35 cellular contexts compared by ENCODE assay signal in the genomic region with DNA sequence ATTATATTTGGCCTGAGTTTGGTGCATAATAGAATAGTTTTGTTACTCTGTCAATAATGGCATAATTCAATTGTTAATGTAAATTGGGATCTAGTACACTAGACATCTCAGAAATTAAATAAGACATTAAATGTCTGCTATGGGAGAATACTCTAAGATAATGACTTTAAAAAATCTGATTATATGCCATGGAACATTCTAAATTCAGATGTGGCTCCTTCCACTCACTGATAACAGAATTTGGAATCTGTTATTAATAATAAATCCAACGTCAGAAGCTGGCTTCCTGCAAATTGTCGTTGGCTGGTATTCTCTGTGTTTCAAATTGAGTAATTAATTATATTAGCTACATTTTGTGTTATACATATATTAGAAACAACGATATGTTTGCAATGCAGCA.
"Had no signal": no experiment of that assay in that cellular context is flagged by ENCODE, and none has a peak within 500 bp of the region (broad histone marks: within the 10 kb centered on the region; RNA-seq: fewer than 3 reads in every experiment).

No MANE protein-coding gene starts in this region.

- H3K9ac ChIP-seq: KMS-11 had no signal

- H3K4me3 ChIP-seq: MG63 had no signal

- DNase-seq: Karpas-422, Kasumi-1, MG63, MM.1S, MV-4-11, NCI-H1048, NCI-H1092, NCI-H1092 treated with DMSO at 0.1 percent for 48 hours, NCI-H1105, NCI-H1105 treated with DMSO at 0.1 percent for 48 hours, NCI-H1417, NCI-H1417 treated with DMSO at 0.1 percent for 48 hours, NCI-H1436, NCI-H1436 treated with DMSO at 0.1 percent for 48 hours, NCI-H146, NCI-H1694, NCI-H1694 treated with DMSO at 0.1 percent for 48 hours, NCI-H187, NCI-H187 treated with DMSO at 0.1 percent for 48 hours, NCI-H1930, NCI-H2029, NCI-H2029 treated with DMSO at 0.1 percent for 48 hours, NCI-H2081, NCI-H2081 treated with DMSO at 0.1 percent for 48 hours, NCI-H2107, NCI-H2171, NCI-H2171 treated with DMSO at 0.1 percent for 48 hours, NCI-H2227 treated with DMSO at 0.1 percent for 48 hours, NCI-H226, NCI-H345, NCI-H446, NCI-H446 treated with DMSO at 0.1 percent for 48 hours, NCI-H510A, NCI-H510A treated with DMSO at 0.1 percent for 48 hours had no signal

- H3K27me3 ChIP-seq: MG63 had no signal

- H3K27ac ChIP-seq: KMS-11 had no signal

- H3K4me2 ChIP-seq: KMS-11 had no signal

- H3K9me3 ChIP-seq: MG63 had no signal

- H3K36me3 ChIP-seq: MG63 had no signal
